ENCODE assay signal across 1 cellular context in genomic region chr2:27134781-27135470, GRCh38.
TF ChIP-seq lines count a peak whose summit lies in the region.

No MANE protein-coding gene starts in this region.

TF ChIP-seq in H1, 55 proteins besides CTCF, POLR2A, EP300 and RAD21:
- TF ChIP-seq SP2 (IDR thresholded peaks at IDR 0.05; ENCODE audit: low read length): no peak
- TF ChIP-seq YY1 (IDR thresholded peaks at IDR 0.05; ENCODE audit: low read depth, low read length): peak; percentile 99
- peak; percentile 62 for TF ChIP-seq TAF1 (IDR thresholded peaks at IDR 0.05; ENCODE audit: low read depth, low read length)
